12 cellular contexts compared by ENCODE assay signal in the genomic region with DNA sequence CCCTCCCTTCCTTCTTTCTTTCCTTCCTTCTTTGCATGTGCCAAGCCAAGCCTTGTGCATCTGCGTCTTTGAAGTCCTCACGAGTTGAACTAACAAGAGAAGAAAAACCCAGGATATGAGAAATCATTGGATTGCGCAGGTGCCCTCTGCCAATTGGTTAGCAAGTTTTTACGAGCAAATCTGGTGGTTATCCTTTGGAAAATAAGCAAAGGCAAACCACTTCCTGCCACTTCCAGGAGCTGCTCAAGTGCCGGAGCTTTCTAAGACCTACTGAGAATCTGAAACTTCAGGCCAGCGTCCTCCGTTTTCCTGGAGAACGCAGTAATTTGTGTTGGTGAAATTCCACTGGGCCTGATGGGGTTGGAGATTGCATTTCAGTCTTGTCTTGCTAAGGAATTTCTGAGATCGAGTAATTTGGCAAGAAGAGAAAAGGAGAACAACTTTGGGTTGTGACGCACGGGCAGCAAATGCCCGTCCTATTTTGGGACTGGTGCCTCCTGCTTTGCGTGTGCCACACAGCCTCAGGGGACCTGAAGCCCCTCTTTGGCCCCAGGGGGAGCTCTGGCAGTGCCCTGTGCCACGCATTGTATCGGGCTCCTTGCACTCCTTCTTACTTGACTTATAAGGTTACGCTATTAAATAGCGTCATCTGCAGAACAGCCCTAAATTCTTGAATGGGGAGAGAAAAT. TPM values are rescaled to one million over a fixed set of nuclear protein-coding genes. Genes with fewer than 3 reads are reported as not detected.
A peak's percentile ranks its signal among the peaks of the same experiment; 100 is the strongest.
DNase-seq lines count a peak whose midpoint lies in the region; ATAC-seq and TF ChIP-seq lines count a peak whose summit lies in the region.
"Had no signal": no experiment of that assay in that cellular context is flagged by ENCODE, and none has a peak within 500 bp of the region (broad histone marks: within the 10 kb centered on the region; RNA-seq: fewer than 3 reads in every experiment).

No MANE protein-coding gene starts in this region.

- TF ChIP-seq CTCF in AG10803 (conservative IDR thresholded peaks at IDR 0.05; ENCODE audit: low read length) = no peak
- no peak for TF ChIP-seq CTCF in breast epithelium (IDR thresholded peaks at IDR 0.05)

- H3K27ac ChIP-seq in breast epithelium (peak overlapping the region; percentile 27 to 80), muscle layer of duodenum (ENCODE audit: low read length) (peak overlapping the region; percentile 31)
- H3K27ac ChIP-seq: right lobe of liver had no signal

- no peak for TF ChIP-seq POLR2A in breast epithelium (IDR thresholded peaks at IDR 0.05)

- H3K9me3 ChIP-seq in breast epithelium (no peaks in the 10 kb centered on the region), muscle layer of duodenum (ENCODE audit: control insufficient read depth in 1 of 2, low read length in 2 of 2) (no peaks in the 10 kb centered on the region)
- H3K9me3 ChIP-seq: right lobe of liver had no signal

- ATAC-seq in GM19397 (IDR thresholded peaks at IDR 0.05; ENCODE audit: unreplicated experiment) (no peak), GM18511 (IDR thresholded peaks at IDR 0.05; ENCODE audit: unreplicated experiment) (no peak), GM19395 (IDR thresholded peaks at IDR 0.05; ENCODE audit: unreplicated experiment) (no peak)
- ATAC-seq: right lobe of liver had no signal

- H3K4me1 ChIP-seq in breast epithelium (no peaks in the 10 kb centered on the region), muscle layer of duodenum (ENCODE audit: control insufficient read depth in 1 of 2, insufficient read depth in 2 of 2, low read length in 2 of 2) (peaks cover 11 to 22% of the 10 kb centered on the region in 2 donors)

- H3K36me3 ChIP-seq in breast epithelium (no peaks in the 10 kb centered on the region), muscle layer of duodenum (ENCODE audit: control insufficient read depth in 1 of 2, insufficient read depth in 2 of 2, low read length in 2 of 2) (no peaks in the 10 kb centered on the region)
- H3K36me3 ChIP-seq: right lobe of liver had no signal

- DNase-seq in AG10803 (ENCODE audit: low read depth) = peak; percentile 71
- peak; percentile 55 for DNase-seq in LHCN-M2 (ENCODE audit: low read depth)
- DNase-seq in breast epithelium (ENCODE audit: low spot score in 2 of 2) = peak in 1 of 2 donors; percentile 42
- no peak for DNase-seq in COR-L47 (lab: John Stamatoyannopoulos, UW)
- DNase-seq: activated effector memory CD4-positive, alpha-beta T cell treated with anti-CD3 and anti-CD28 coated beads, Interleukin-2, amount 50 U/mL, for 16 hours; DND-41; SIG-M5 had no signal

- H3K27me3 ChIP-seq in breast epithelium = no peaks in the 10 kb centered on the region
- H3K27me3 ChIP-seq in muscle layer of duodenum (ENCODE audit: low read depth, low read length) = no peaks in the 10 kb centered on the region
- H3K27me3 ChIP-seq: right lobe of liver had no signal

- H3K4me3 ChIP-seq in AG10803 (ENCODE audit: low read length) = no peak overlapping the region
- H3K4me3 ChIP-seq in breast epithelium = no peak overlapping the region
- no peak overlapping the region for H3K4me3 ChIP-seq in muscle layer of duodenum (ENCODE audit: low read depth in 1 of 2, low read length in 2 of 2)
- H3K4me3 ChIP-seq: right lobe of liver had no signal

- intact Hi-C loops in breast epithelium (cut with DNase I; ENCODE audit: low total_unique reads) = no loop called here

RNA-seq across cellular contexts. Expression of a gene that starts 56.4 kb away (rescaled TPM):
- total RNA-seq in LHCN-M2 (2014; rRNA removed) = 2.8 and 6.0 TPM in 2 replicates
- polyA plus RNA-seq in LHCN-M2 (2012) = 22.8 TPM
- total RNA-seq in breast epithelium = 10 to 100 TPM; 14.9 to 23.9 (median 17.6) TPM
